In genomic region chr1:234970371-234970730, GRCh38 we compare ENCODE assay signal across 9 cellular contexts.
A peak's percentile ranks its signal among the peaks of the same experiment; 100 is the strongest.
DNase-seq lines count a peak whose midpoint lies in the region; ATAC-seq and TF ChIP-seq lines count a peak whose summit lies in the region.
"Had no signal": no experiment of that assay in that cellular context is flagged by ENCODE, and none has a peak within 500 bp of the region (broad histone marks: within the 10 kb centered on the region; RNA-seq: fewer than 3 reads in every experiment).

No MANE protein-coding gene starts in this region.

- H3K79me2 ChIP-seq in OCI-LY3 (ENCODE audit: low read length), result no peaks in the 10 kb centered on the region

- peak overlapping the region; percentile 89 for H3K27ac Mint-ChIP-seq in endothelial cell (ENCODE audit: unreplicated experiment)

- H3K36me3 Mint-ChIP-seq in endothelial cell (ENCODE audit: low read depth, unreplicated experiment), result no peaks in the 10 kb centered on the region
- H3K36me3 Mint-ChIP-seq: naive B cell had no signal

- H3K36me3 ChIP-seq in BLaER1, result 0 out of 2 replicates have a peak, but pooled peaks cover 3% of the 10 kb centered on the region
- H3K36me3 ChIP-seq in OCI-LY3 (replicated peaks; ENCODE audit: low read depth, low read length), result no peaks in the 10 kb centered on the region
- no peaks in the 10 kb centered on the region for H3K36me3 ChIP-seq in neutrophil

- H3K9ac ChIP-seq in BLaER1 (peak overlapping the region; percentile 61), OCI-LY3 (ENCODE audit: low read length) (peak overlapping the region; percentile 42)

- H3K9me3 ChIP-seq in BLaER1 (no peaks in the 10 kb centered on the region; the same call in 1 of the 2 replicates), OCI-LY3 (ENCODE audit: insufficient read depth, low read length) (no peaks in the 10 kb centered on the region), neutrophil (no peaks in the 10 kb centered on the region)

- H3K4me1 Mint-ChIP-seq in endothelial cell (ENCODE audit: unreplicated experiment), result peaks cover 36% of the 10 kb centered on the region

- no peak for DNase-seq in endothelial cell (ENCODE audit: low spot score)
- no peak for DNase-seq in stimulated activated CD8-positive, alpha-beta memory T cell treated with anti-CD3 and anti-CD28 coated beads, Interleukin-4, amount 100 ng/mL, for 48 hours
- no peak for DNase-seq in NCI-H446 treated with DMSO at 0.1 percent for 48 hours (lab: John Stamatoyannopoulos, UW)
- no peak for DNase-seq in activated CD4-positive, alpha-beta T cell treated with anti-CD3 and anti-CD28 coated beads for 4 hours
- DNase-seq: naive B cell had no signal

- H3K27me3 ChIP-seq in BLaER1 (no peaks in the 10 kb centered on the region), OCI-LY3 (ENCODE audit: low read depth, low read length) (no peaks in the 10 kb centered on the region), neutrophil (no peaks in the 10 kb centered on the region)

- ATAC-seq in HG03521 (IDR thresholded peaks at IDR 0.05; ENCODE audit: unreplicated experiment), result no peak

- H3K27me3 Mint-ChIP-seq in endothelial cell (ENCODE audit: unreplicated experiment), result peaks cover 6% of the 10 kb centered on the region

- no peaks in the 10 kb centered on the region for H3K9me3 Mint-ChIP-seq in endothelial cell (ENCODE audit: unreplicated experiment)
- H3K9me3 Mint-ChIP-seq: naive B cell had no signal

- H3K4me3 Mint-ChIP-seq in endothelial cell (ENCODE audit: unreplicated experiment), result no peak overlapping the region

- H2AFZ ChIP-seq in OCI-LY3 (ENCODE audit: low read depth, low read length), result peak overlapping the region; percentile 4; the same call in 1 of the 2 replicates

- H3K4me2 ChIP-seq in BLaER1 (peak overlapping the region; percentile 86), OCI-LY3 (ENCODE audit: low read length) (peak overlapping the region; percentile 72)

- H4K20me1 ChIP-seq in BLaER1, result no peaks in the 10 kb centered on the region
- H4K20me1 ChIP-seq in OCI-LY3 (ENCODE audit: insufficient read depth, low read length), result no peaks in the 10 kb centered on the region

- H3K4me1 ChIP-seq in BLaER1, result peaks cover 88% of the 10 kb centered on the region
- H3K4me1 ChIP-seq in OCI-LY3 (ENCODE audit: low read length), result peaks cover 46% of the 10 kb centered on the region
- H3K4me1 ChIP-seq in neutrophil (ENCODE audit: control insufficient read depth in 1 of 2, insufficient read depth in 1 of 2, low read depth in 1 of 2, low read length in 1 of 2), result peaks cover 68 to 81% of the 10 kb centered on the region in 2 experiments

- H3K27ac ChIP-seq in BLaER1, result peak overlapping the region; percentile 79
- H3K27ac ChIP-seq in OCI-LY3 (ENCODE audit: low read length), result no peak overlapping the region
- peak overlapping the region; percentile 97 for H3K27ac ChIP-seq in neutrophil

- H3K4me3 ChIP-seq in BLaER1 (no peak overlapping the region; the same call in 1 of the 2 replicates), OCI-LY3 (ENCODE audit: low read length) (peak overlapping the region; percentile 63), neutrophil (ENCODE audit: low read depth in 1 of 2, low read length in 1 of 2) (peak overlapping the region in 1 of 2 experiments; percentile 55)

- no peak for TF ChIP-seq CTCF in OCI-LY3 (IDR thresholded peaks at IDR 0.05; ENCODE audit: low read depth, low read length)
- TF ChIP-seq CTCF in endothelial cell (IDR thresholded peaks at IDR 0.05; ENCODE audit: unreplicated experiment), result no peak
- TF ChIP-seq CTCF in neutrophil (IDR thresholded peaks at IDR 0.05), result no peak
